In the genomic region with DNA sequence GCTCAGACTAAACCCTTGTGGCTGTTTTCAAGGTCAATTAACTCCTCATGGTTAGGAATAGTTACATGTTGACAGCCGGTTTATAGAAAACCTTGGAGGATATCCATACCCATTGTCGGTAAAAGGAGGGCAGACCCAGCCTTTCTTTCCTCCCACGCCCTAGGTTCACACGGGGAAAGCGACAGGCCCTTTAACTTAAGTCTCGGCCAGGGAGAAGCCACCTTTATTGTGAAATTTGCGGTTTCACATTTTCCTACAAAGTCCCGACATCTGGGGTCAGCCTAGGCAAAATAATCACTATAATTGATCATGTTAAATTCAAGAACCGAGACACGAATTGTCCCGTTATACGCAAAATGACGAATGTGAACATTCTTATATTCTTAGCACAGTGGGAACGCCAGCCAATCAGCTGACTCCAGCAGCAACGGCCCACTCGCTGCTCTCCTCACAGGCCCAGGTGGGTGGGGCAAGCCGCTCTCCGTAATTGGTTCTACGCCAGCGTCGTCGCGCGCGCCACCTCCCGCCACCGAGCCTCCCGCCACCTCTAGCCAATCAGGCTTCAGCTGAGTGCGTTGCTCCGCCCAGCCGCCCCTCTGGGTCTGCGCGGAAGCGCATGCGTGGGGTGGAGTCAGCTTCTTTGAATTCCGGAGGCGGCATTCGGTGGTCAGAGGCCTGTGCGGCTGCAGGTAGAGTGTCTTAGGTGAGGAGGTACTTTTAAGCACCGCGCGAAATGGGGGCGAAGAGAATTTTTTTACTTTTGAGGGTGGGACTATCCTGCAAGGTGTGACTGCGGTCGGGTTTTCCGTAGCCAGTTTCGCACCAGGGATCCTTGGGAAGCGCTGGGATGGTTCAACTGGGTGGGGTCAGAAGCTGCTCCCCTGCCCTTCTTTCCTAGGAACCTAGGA, we compare ENCODE assay signal across 8 cellular contexts. TPM values are rescaled to one million over a fixed set of nuclear protein-coding genes. Genes with fewer than 3 reads are reported as not detected.
DNase-seq lines count a peak whose midpoint lies in the region; ATAC-seq, FAIRE-seq and TF ChIP-seq lines count a peak whose summit lies in the region.

CENPI (plus strand) TSS at position 659 of the 908 bp plus-strand sequence. CDS start 2,867 bp downstream, outside the sequence.

- H3K27me3 ChIP-seq in ovary, result no peaks in the 10 kb centered on the region
- H3K27me3 ChIP-seq in tibial artery, result no peaks in the 10 kb centered on the region

- H3K36me3 ChIP-seq in ovary (no peaks in the 10 kb centered on the region), tibial artery (no peaks in the 10 kb centered on the region)

- 37 to 48% (median 45%) methylated on average over 48 of the region's 48 CpGs for WGBS in ovary, 3 donors

- peaks cover 9% of the 10 kb centered on the region for H3K36me3 Mint-ChIP-seq in activated naive CD8-positive, alpha-beta T cell treated with anti-CD3 and anti-CD28 coated beads, Interleukin-2, amount 50 U/mL, for 24 hours (ENCODE audit: low read depth)

- H3K9me3 Mint-ChIP-seq in activated naive CD8-positive, alpha-beta T cell treated with anti-CD3 and anti-CD28 coated beads, Interleukin-2, amount 50 U/mL, for 24 hours, result no peaks in the 10 kb centered on the region

- peak within 1 kb of the TSS; percentile 85 for H3K27ac Mint-ChIP-seq in activated naive CD8-positive, alpha-beta T cell treated with anti-CD3 and anti-CD28 coated beads, Interleukin-2, amount 50 U/mL, for 24 hours

- DNase-seq in GM12892 (ENCODE audit: insufficient read length), result peak; percentile 79
- DNase-seq in NCI-H1436 (lab: John Stamatoyannopoulos, UW), result peak; percentile 97
- peak; percentile 92 for DNase-seq in SW480 (ENCODE audit: low spot score)
- DNase-seq in activated naive CD8-positive, alpha-beta T cell treated with anti-CD3 and anti-CD28 coated beads, Interleukin-2, amount 50 U/mL, for 24 hours, result peak; percentile 90
- peak; percentile 96 for DNase-seq in Right ventricle myocardium superior
- peak; percentile 85 to 91 (median 89) for DNase-seq in ovary
- peak; percentile 90 to 96 for DNase-seq in tibial artery

- peak within 1 kb of the TSS in 1 of 2 donors; percentile 49 for H3K27ac ChIP-seq in ovary
- H3K27ac ChIP-seq in tibial artery, result peak within 1 kb of the TSS; percentile 71 to 90

- peak; percentile 91 for FAIRE-seq in GM12892 (lab: Jason Lieb, UNC)

- H3K9me3 ChIP-seq in ovary (no peaks in the 10 kb centered on the region), tibial artery (no peaks in the 10 kb centered on the region)

- H3K4me1 ChIP-seq in ovary (ENCODE audit: insufficient read depth) (peaks cover 2% of the 10 kb centered on the region), tibial artery (no peaks in the 10 kb centered on the region)

- peak within 1 kb of the TSS; percentile 89 for H3K4me3 Mint-ChIP-seq in activated naive CD8-positive, alpha-beta T cell treated with anti-CD3 and anti-CD28 coated beads, Interleukin-2, amount 50 U/mL, for 24 hours

- TF ChIP-seq POLR2A in GM12892 (IDR thresholded peaks at IDR 0.05; ENCODE audit: low read depth, low read length) (peak; percentile 52), ovary (IDR thresholded peaks at IDR 0.05) (peak; percentile 38)

- ATAC-seq in HG02840 (IDR thresholded peaks at IDR 0.05; ENCODE audit: low FRiP score, unreplicated experiment) (peak; percentile 99), Right ventricle myocardium superior (ENCODE audit: poor library complexity) (peak; percentile 100)
- peak; percentile 100 for ATAC-seq in activated naive CD8-positive, alpha-beta T cell treated with anti-CD3 and anti-CD28 coated beads, Interleukin-2, amount 50 U/mL, for 24 hours

- no peak for TF ChIP-seq EP300 in ovary (IDR thresholded peaks at IDR 0.05)

- intact Hi-C loops in Right ventricle myocardium superior (cut with DNase I), result no loop called here
- intact Hi-C loops in ovary (cut with DNase I), result no loop called here
- intact Hi-C loops in tibial artery (cut with DNase I; ENCODE audit: low total_unique reads), result loop anchor here (5.0 kb wide), 1 partner anchor 45 kb away; the partner anchor contains the start of gene TRMT2B

- H3K4me3 ChIP-seq in ovary (peak within 1 kb of the TSS; percentile 40), tibial artery (peak within 1 kb of the TSS; percentile 49 to 54)

- TF ChIP-seq CTCF in ovary (IDR thresholded peaks at IDR 0.05) (no peak), tibial artery (IDR thresholded peaks at IDR 0.05) (no peak)

- peaks cover 25% of the 10 kb centered on the region for H3K4me1 Mint-ChIP-seq in activated naive CD8-positive, alpha-beta T cell treated with anti-CD3 and anti-CD28 coated beads, Interleukin-2, amount 50 U/mL, for 24 hours

- H3K27me3 Mint-ChIP-seq in activated naive CD8-positive, alpha-beta T cell treated with anti-CD3 and anti-CD28 coated beads, Interleukin-2, amount 50 U/mL, for 24 hours, result no peaks in the 10 kb centered on the region

RNA-seq across cellular contexts. Expression of gene CENPI, which starts in this region (rescaled TPM):
- 12.8 TPM for polyA plus RNA-seq in GM12892 (2012; ENCODE audit: missing spikeins)
- total RNA-seq in Right ventricle myocardium superior, result 0.51 TPM
- total RNA-seq in ovary, result 1 to 10 TPM; 1.2 to 3.3 (median 2.1) TPM
- polyA plus RNA-seq in ovary, result 1 to 10 TPM in 1 of 2 donors, under 1 TPM in 1; 0.92 to 1.6 TPM

Comparison
In these comparisons a context has a peak if more than half of its experiments do, and no peak if none do; other contexts are left out.
1. Peak in DNase-seq and ATAC-seq in Right ventricle myocardium superior; RNA of the gene not detected or under 1 TPM.